8 cellular contexts compared by ENCODE assay signal in the genomic region with DNA sequence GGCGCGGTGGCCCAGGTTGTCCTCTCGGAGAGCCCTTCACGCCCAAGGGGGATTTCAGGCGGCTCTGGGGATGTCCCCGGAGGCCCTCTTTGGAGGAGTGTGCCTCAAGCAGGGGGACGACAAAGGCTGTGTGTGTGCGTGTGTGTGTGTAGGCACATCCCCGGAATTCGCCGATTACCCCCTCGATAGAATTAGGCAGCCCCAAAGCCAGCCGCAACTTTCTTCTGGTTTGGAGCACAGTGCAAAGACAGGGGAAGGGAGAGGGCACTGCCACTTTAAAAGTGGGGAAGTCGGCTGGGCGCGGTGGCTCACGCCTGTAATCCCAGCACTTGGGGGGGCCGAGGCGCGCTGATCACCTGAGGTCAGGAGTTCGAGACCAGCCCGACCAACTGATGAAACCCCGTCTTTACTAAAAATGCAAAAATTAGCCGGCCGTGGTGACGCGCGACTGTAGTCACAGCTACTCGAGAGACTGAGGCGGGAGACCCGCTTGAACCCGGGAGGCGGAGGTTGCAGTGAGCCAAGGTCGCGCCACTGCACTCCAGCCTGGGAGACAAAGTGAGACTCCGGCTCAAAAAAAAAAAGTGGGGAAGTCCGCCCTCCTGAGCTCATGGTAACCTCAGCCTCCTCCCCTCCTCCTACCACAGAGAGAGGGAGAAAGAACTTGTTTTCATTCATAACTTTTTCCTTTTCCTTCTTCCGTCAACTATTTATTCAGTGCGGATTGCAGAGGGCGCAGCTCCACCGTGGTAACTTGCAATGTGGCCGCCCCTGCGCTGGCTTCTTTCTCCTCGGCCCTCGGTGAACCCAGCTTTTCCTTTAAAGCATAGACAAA. TPM values are rescaled to one million over a fixed set of nuclear protein-coding genes. Genes with fewer than 3 reads are reported as not detected.
DNase-seq lines count a peak whose midpoint lies in the region; TF ChIP-seq lines count a peak whose summit lies in the region.

No MANE protein-coding gene starts in this region.

- H3K4me1 ChIP-seq in ectodermal cell (ENCODE audit: control insufficient read depth, insufficient read depth, low read length) (no peaks in the 10 kb centered on the region), mesenchymal stem cell (ENCODE audit: control insufficient read depth, insufficient read depth, low read depth, low read length) (peaks cover 6% of the 10 kb centered on the region)

- peaks cover 4% of the 10 kb centered on the region for H3K79me1 ChIP-seq in mesenchymal stem cell (replicated peaks; ENCODE audit: low read length, poor library complexity, severe bottlenecking)

- POLR2A ChIA-PET in activated CD4-positive, alpha-beta memory T cell treated with anti-CD3 and anti-CD28 coated beads, Interleukin-2, amount 10 ng/mL, durations not matched to agents 7 days and 5 days (lab: Charles Lee), result interaction anchor here (1.0 to 1.7 kb wide), 5 partner anchors 10 to 25 kb away, joined by 4 to 10 read pairs (median 5); no protein-coding TSS in a partner anchor

- no peaks in the 10 kb centered on the region for H3K9me3 Mint-ChIP-seq in HFFc6
- no peaks in the 10 kb centered on the region for H3K9me3 Mint-ChIP-seq in activated CD4-positive, alpha-beta memory T cell treated with anti-CD3 and anti-CD28 coated beads, Interleukin-2, amount 10 ng/mL, durations not matched to agents 7 days and 5 days

- H2BK15ac ChIP-seq in mesenchymal stem cell (ENCODE audit: low read depth, poor library complexity, severe bottlenecking), result peak overlapping the region; percentile 73

- WGBS in ectodermal cell, 2 experiments, result 0 to 1% methylated on average over 45 of the region's 45 CpGs
- under 1% methylated on average over 45 of the region's 45 CpGs for WGBS in mesenchymal stem cell

- H4K91ac ChIP-seq in mesenchymal stem cell (ENCODE audit: low read length), result peak overlapping the region; percentile 71

- peak overlapping the region; percentile 88 for H3K4me2 ChIP-seq in mesenchymal stem cell (ENCODE audit: low read length, poor library complexity, severe bottlenecking)

- H3K9ac ChIP-seq in mesenchymal stem cell (ENCODE audit: low read length), result peak overlapping the region; percentile 93

- no peaks in the 10 kb centered on the region for H3K36me3 ChIP-seq in ectodermal cell (ENCODE audit: control insufficient read depth, insufficient read depth, low read length)
- H3K36me3 ChIP-seq in mesenchymal stem cell (ENCODE audit: control insufficient read depth in 1 of 2, insufficient read depth in 2 of 2, low read depth in 1 of 2, low read length in 2 of 2), result peaks cover 14 to 25% of the 10 kb centered on the region in 2 experiments

- H3K4me1 Mint-ChIP-seq in HFFc6 (ENCODE audit: low read depth), result peaks cover 24% of the 10 kb centered on the region
- peaks cover 33% of the 10 kb centered on the region for H3K4me1 Mint-ChIP-seq in activated CD4-positive, alpha-beta memory T cell treated with anti-CD3 and anti-CD28 coated beads, Interleukin-2, amount 10 ng/mL, durations not matched to agents 7 days and 5 days

- H2AK5ac ChIP-seq in mesenchymal stem cell (ENCODE audit: low read length, severe bottlenecking), result no peak overlapping the region

- H3K27me3 Mint-ChIP-seq in HFFc6 (ENCODE audit: insufficient read depth), result peaks cover 5% of the 10 kb centered on the region
- peaks cover 39% of the 10 kb centered on the region for H3K27me3 Mint-ChIP-seq in activated CD4-positive, alpha-beta memory T cell treated with anti-CD3 and anti-CD28 coated beads, Interleukin-2, amount 10 ng/mL, durations not matched to agents 7 days and 5 days

- peak overlapping the region; percentile 58 for H3K27ac ChIP-seq in ectodermal cell (ENCODE audit: insufficient read depth, low read depth, low read length, poor library complexity, severe bottlenecking)
- H3K27ac ChIP-seq in mesenchymal stem cell (ENCODE audit: low read length, poor library complexity, severe bottlenecking), result peak overlapping the region; percentile 65

- peak overlapping the region; percentile 91 for H4K8ac ChIP-seq in mesenchymal stem cell (ENCODE audit: low read length)

- H2AFZ ChIP-seq in mesenchymal stem cell (ENCODE audit: low read depth, low read length), result no peak overlapping the region

- H3K4me3 ChIP-seq in ectodermal cell (ENCODE audit: insufficient read depth, low read depth, low read length) (peak overlapping the region; percentile 74), mesenchymal stem cell (ENCODE audit: insufficient read depth in 1 of 2, low read depth in 1 of 2, low read length in 2 of 2) (peak overlapping the region; percentile 74 to 92)

- CTCF ChIA-PET in activated CD4-positive, alpha-beta memory T cell treated with anti-CD3 and anti-CD28 coated beads, Interleukin-2, amount 10 ng/mL, durations not matched to agents 7 days and 5 days (lab: Charles Lee), result interaction anchor here (0.5 to 1.8 kb wide), 7 partner anchors 12 to 272 kb away, joined by 3 to 5 read pairs (median 3); no protein-coding TSS in a partner anchor

- peak overlapping the region; percentile 93 for H2BK5ac ChIP-seq in mesenchymal stem cell (ENCODE audit: low read depth, low read length, poor library complexity, severe bottlenecking)

- H3K36me3 Mint-ChIP-seq in HFFc6 (ENCODE audit: low read depth), result no peaks in the 10 kb centered on the region
- H3K36me3 Mint-ChIP-seq in activated CD4-positive, alpha-beta memory T cell treated with anti-CD3 and anti-CD28 coated beads, Interleukin-2, amount 10 ng/mL, durations not matched to agents 7 days and 5 days (ENCODE audit: low read depth), result peaks cover 29% of the 10 kb centered on the region

- H3K4me3 Mint-ChIP-seq in HFFc6, result peak overlapping the region; percentile 89
- H3K4me3 Mint-ChIP-seq in activated CD4-positive, alpha-beta memory T cell treated with anti-CD3 and anti-CD28 coated beads, Interleukin-2, amount 10 ng/mL, durations not matched to agents 7 days and 5 days, result peak overlapping the region; percentile 80

- peak overlapping the region in 1 of 2 experiments; percentile 99 for H3K14ac ChIP-seq in mesenchymal stem cell (ENCODE audit: low read length in 2 of 2)

- H3K18ac ChIP-seq in mesenchymal stem cell (ENCODE audit: low read depth in 1 of 2, low read length in 2 of 2), result peak overlapping the region; percentile 93 to 94

- peak overlapping the region; percentile 75 for H2BK120ac ChIP-seq in mesenchymal stem cell (ENCODE audit: low read depth, low read length)

- H3K27ac Mint-ChIP-seq in HFFc6, result peak overlapping the region; percentile 26; the same call in 1 of the 2 replicates
- H3K27ac Mint-ChIP-seq in activated CD4-positive, alpha-beta memory T cell treated with anti-CD3 and anti-CD28 coated beads, Interleukin-2, amount 10 ng/mL, durations not matched to agents 7 days and 5 days, result peak overlapping the region; percentile 78

- H3K9me3 ChIP-seq in ectodermal cell (ENCODE audit: control insufficient read depth, low read length) (no peaks in the 10 kb centered on the region), mesenchymal stem cell (ENCODE audit: control insufficient read depth, low read length) (no peaks in the 10 kb centered on the region)

- H3K27me3 ChIP-seq in ectodermal cell (ENCODE audit: control insufficient read depth, insufficient read depth, low read length, poor library complexity, severe bottlenecking) (peaks cover 6% of the 10 kb centered on the region), mesenchymal stem cell (ENCODE audit: control insufficient read depth in 1 of 2, insufficient read depth in 1 of 2, low read length in 2 of 2) (no peaks in the 10 kb centered on the region)

- no peak for DNase-seq in GM10266 (ENCODE audit: extremely low spot score)
- peak; percentile 32 for DNase-seq in HFFc6
- DNase-seq in NCI-H146 (lab: John Stamatoyannopoulos, UW), result peak; percentile 74
- DNase-seq in activated CD4-positive, alpha-beta memory T cell treated with anti-CD3 and anti-CD28 coated beads, Interleukin-2, amount 10 ng/mL, durations not matched to agents 7 days and 5 days, result peak; percentile 41
- DNase-seq in mesenchymal stem cell, result peak; percentile 87
- peak; percentile 74 for DNase-seq in stimulated activated CD8-positive, alpha-beta memory T cell treated with anti-CD3 and anti-CD28 coated beads, Interleukin-4, amount 100 ng/mL, for 48 hours
- no peak for DNase-seq in SHP77 treated with DMSO at 0.1 percent for 48 hours (lab: John Stamatoyannopoulos, UW)

- peak overlapping the region; percentile 43 to 83 for H3K23ac ChIP-seq in mesenchymal stem cell (ENCODE audit: low read length in 2 of 2)

- TF ChIP-seq CTCF in GM10266 (IDR thresholded peaks at IDR 0.05; ENCODE audit: control insufficient read depth, insufficient read depth, low read depth, missing control alignments), result peak; percentile 54
- TF ChIP-seq CTCF in HFFc6 (IDR thresholded peaks at IDR 0.05), result peak; percentile 34; the same call in 1 of the 2 replicates

- peak overlapping the region; percentile 83 to 95 for H3K4ac ChIP-seq in mesenchymal stem cell (ENCODE audit: low read depth in 1 of 2, low read length in 2 of 2)

- H2BK12ac ChIP-seq in mesenchymal stem cell (ENCODE audit: low read length in 2 of 2), result peak overlapping the region; percentile 38 to 59

RNA-seq across cellular contexts. Expression of gene SPRY1, which starts 2.4 kb away (rescaled TPM):
- 1 to 10 TPM in 2 of 6 experiments, under 1 TPM in 4; 0.41 to 1.6 (median 0.56) TPM for total RNA-seq in HFFc6 (2021; fragmentation: NEBNext Ultra II Directional; extraction: Animal tissue kit (Norgen Biotek cat#: 25700))
- total RNA-seq in activated CD4-positive, alpha-beta memory T cell treated with anti-CD3 and anti-CD28 coated beads, Interleukin-2, amount 10 ng/mL, durations not matched to agents 7 days and 5 days, result 10 to 100 TPM; 16.5 to 18.5 TPM
- 9.7 TPM for polyA plus RNA-seq in ectodermal cell (2013, experiment 1 of 4)
- polyA plus RNA-seq in ectodermal cell (2013, experiment 2 of 4), result 13.0 TPM
- polyA plus RNA-seq in ectodermal cell (2013, experiment 3 of 4), result 10.1 TPM
- polyA plus RNA-seq in ectodermal cell (2013, experiment 4 of 4), result 11.2 TPM
- 106 TPM for polyA plus RNA-seq in mesenchymal stem cell (2013, experiment 1 of 2)
- polyA plus RNA-seq in mesenchymal stem cell (2013, experiment 2 of 2), result 105 TPM

Comparison
In these comparisons a context has a peak if more than half of its experiments do, and no peak if none do; other contexts are left out.
1. DNase-seq: peak in HFFc6 (single experiment), NCI-H146 (single experiment), activated CD4-positive, alpha-beta memory T cell treated with anti-CD3 and anti-CD28 coated beads, Interleukin-2, amount 10 ng/mL, durations not matched to agents 7 days and 5 days (single experiment), mesenchymal stem cell (single experiment) and stimulated activated CD8-positive, alpha-beta memory T cell treated with anti-CD3 and anti-CD28 coated beads, Interleukin-4, amount 100 ng/mL, for 48 hours (single experiment); none in GM10266 (single experiment) and SHP77 treated with DMSO at 0.1 percent for 48 hours (single experiment).
2. RNA of gene SPRY1, which starts 2.4 kb away (total RNA-seq): 16.5 to 18.5 TPM in activated CD4-positive, alpha-beta memory T cell treated with anti-CD3 and anti-CD28 coated beads, Interleukin-2, amount 10 ng/mL, durations not matched to agents 7 days and 5 days; 0.41 to 1.6 TPM in HFFc6; every median in the first group is over 4 times any median in the second.